25 cellular contexts compared by ENCODE assay signal in genomic region chr18:58386780-58387179, GRCh38.
"Had no signal": no experiment of that assay in that cellular context is flagged by ENCODE, and none has a peak within 500 bp of the region (broad histone marks: within the 10 kb centered on the region; RNA-seq: fewer than 3 reads in every experiment).

No MANE protein-coding gene starts in this region.

- H3K4me1 ChIP-seq: thyroid gland, upper lobe of left lung had no signal

- H3K4me3 ChIP-seq: gastrocnemius medialis, hepatocyte, sigmoid colon, thyroid gland, upper lobe of left lung had no signal

- H3K4me2 ChIP-seq: hepatocyte had no signal

- H3K9me3 ChIP-seq: gastrocnemius medialis, sigmoid colon, thyroid gland, upper lobe of left lung had no signal

- H2AFZ ChIP-seq: hepatocyte had no signal

- H3K27me3 ChIP-seq: gastrocnemius medialis, hepatocyte, sigmoid colon, thyroid gland, upper lobe of left lung had no signal

- H3K27ac ChIP-seq: hepatocyte, sigmoid colon, thyroid gland, upper lobe of left lung had no signal

- ATAC-seq: gastrocnemius medialis; left colon; naive thymus-derived CD4-positive, alpha-beta T cell; stimulated activated memory B cell treated with anti-CD40 and anti-IgM and Interleukin-4, amounts not matched to agents 10 μg/mL and 1 μg/mL and 100 μg/mL, for 72 hours; stimulated activated naive CD8-positive, alpha-beta T cell treated with anti-CD3 and anti-CD28 coated beads, Interleukin-15, amount 100 ng/mL, for 72 hours; WTC11 had no signal

- DNase-seq: activated CD4-positive, alpha-beta memory T cell treated with anti-CD3 and anti-CD28 coated beads, Interleukin-2, amount 10 ng/mL, durations not matched to agents 7 days and 5 days; activated CD4-positive, alpha-beta T cell treated with anti-CD3 and anti-CD28 coated beads for 1 hour; activated CD4-positive, alpha-beta T cell treated with anti-CD3 and anti-CD28 coated beads, Interleukin-2, amount 10 ng/mL, durations not matched to agents 7 days and 5 days; activated naive CD4-positive, alpha-beta T cell; activated T-cell treated with anti-CD3 and anti-CD28 coated beads, Interleukin-2, amount 50 U/mL, for 48 hours; effector memory CD4-positive, alpha-beta T cell; erythroblast; gastrocnemius medialis; glutamatergic neuron; kidney; left colon; naive thymus-derived CD4-positive, alpha-beta T cell; sigmoid colon; small intestine; stimulated activated CD4-positive, alpha-beta T cell treated with anti-CD3 and anti-CD28 coated beads, Interleukin-1b, Interleukin-23, amount 100 ng/mL, for 48 hours; stimulated activated CD4-positive, alpha-beta T cell treated with anti-CD3 and anti-CD28 coated beads, Interleukin-4, amount 100 ng/mL, for 4 hours; stimulated activated CD8-positive, alpha-beta memory T cell treated with anti-CD3 and anti-CD28 coated beads, Interleukin-4, amount 100 ng/mL, for 48 hours; stimulated activated naive CD8-positive, alpha-beta T cell treated with anti-CD3 and anti-CD28 coated beads, Interleukin-15, amount 100 ng/mL, for 72 hours; substantia nigra; T-helper 2 cell; thyroid gland had no signal
